Comparison of ENCODE assay signal across 25 cellular contexts in genomic region chr2:235293060-235293459, GRCh38.
"Had no signal": no experiment of that assay in that cellular context is flagged by ENCODE, and none has a peak within 500 bp of the region (broad histone marks: within the 10 kb centered on the region; RNA-seq: fewer than 3 reads in every experiment).

No MANE protein-coding gene starts in this region.

- DNase-seq: activated CD4-positive, alpha-beta T cell treated with anti-CD3 and anti-CD28 coated beads for 36 hours; activated CD4-positive, alpha-beta T cell treated with anti-CD3 and anti-CD28 coated beads, Interleukin-2, amount 10 ng/mL, durations not matched to agents 7 days and 5 days; activated CD4-positive, alpha-beta T cell treated with anti-CD3 and anti-CD28 coated beads, Interleukin-2, amount 50 U/mL, for 48 hours; activated CD8-positive, alpha-beta memory T cell treated with anti-CD3 and anti-CD28 coated beads, Interleukin-2, amount 50 U/mL, for 4 hours; activated gamma-delta T cell treated with Interleukin-2 at 50 U/mL for 16 hours; activated naive CD4-positive, alpha-beta T cell treated with anti-CD3 and anti-CD28 coated beads, Interleukin-2, amount 10 ng/mL, durations not matched to agents 7 days and 5 days; activated naive CD8-positive, alpha-beta T cell treated with anti-CD3 and anti-CD28 coated beads, Interleukin-2, amount 50 U/mL, for 24 hours; activated T-cell treated with anti-CD3 and anti-CD28 coated beads for 4 hours; activated T-cell treated with anti-CD3 and anti-CD28 coated beads, Interleukin-2, amount 50 U/mL, for 4 hours; anterior cingulate cortex; caudate nucleus; cerebellar nuclear complex; NCI-H1092 treated with DMSO at 0.1 percent for 48 hours; NCI-H1417; NCI-H187 treated with DMSO at 0.1 percent for 48 hours; NCI-H2081; NCI-H2171 treated with DMSO at 0.1 percent for 48 hours; NCI-H2227 treated with DMSO at 0.1 percent for 48 hours; NCI-H446; NCI-H510A treated with DMSO at 0.1 percent for 48 hours; NCI-H774; SHP77; SJCRH30; SK-N-SH had no signal

- H3K4me3 ChIP-seq: K562, SJCRH30 had no signal
